6 cellular contexts compared by ENCODE assay signal in the genomic region with DNA sequence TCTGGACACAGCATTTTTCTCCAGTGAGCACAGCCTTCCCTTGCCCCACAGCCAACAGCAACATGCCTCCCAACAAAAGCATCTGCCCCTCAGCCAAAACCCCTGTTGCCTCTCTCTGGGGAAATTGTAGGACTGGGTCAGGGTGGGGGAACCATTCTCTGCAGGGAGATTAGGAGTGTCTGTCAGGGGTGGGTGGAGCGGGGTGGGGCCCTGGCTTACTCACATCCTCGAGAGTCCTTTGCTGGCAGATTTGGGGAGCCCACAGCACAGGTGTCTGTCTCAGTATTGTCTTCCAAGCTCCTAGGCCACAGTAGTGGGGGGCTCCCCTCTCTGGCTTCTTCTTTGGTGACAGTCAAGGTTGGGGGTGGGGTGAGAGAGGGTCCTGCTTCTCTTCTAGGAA. TPM values are rescaled to one million over a fixed set of nuclear protein-coding genes. Genes with fewer than 3 reads are reported as not detected.
"Had no signal": no experiment of that assay in that cellular context is flagged by ENCODE, and none has a peak within 500 bp of the region (broad histone marks: within the 10 kb centered on the region; RNA-seq: fewer than 3 reads in every experiment).

No MANE protein-coding gene starts in this region.

RNA-seq across cellular contexts. Expression of a gene that starts 28.3 kb away (rescaled TPM):
- total RNA-seq: GM23248, GM23338, H1, H4, H7, H9 had no signal
- polyA plus RNA-seq: GM23248, GM23338 had no signal
